In the genomic region with DNA sequence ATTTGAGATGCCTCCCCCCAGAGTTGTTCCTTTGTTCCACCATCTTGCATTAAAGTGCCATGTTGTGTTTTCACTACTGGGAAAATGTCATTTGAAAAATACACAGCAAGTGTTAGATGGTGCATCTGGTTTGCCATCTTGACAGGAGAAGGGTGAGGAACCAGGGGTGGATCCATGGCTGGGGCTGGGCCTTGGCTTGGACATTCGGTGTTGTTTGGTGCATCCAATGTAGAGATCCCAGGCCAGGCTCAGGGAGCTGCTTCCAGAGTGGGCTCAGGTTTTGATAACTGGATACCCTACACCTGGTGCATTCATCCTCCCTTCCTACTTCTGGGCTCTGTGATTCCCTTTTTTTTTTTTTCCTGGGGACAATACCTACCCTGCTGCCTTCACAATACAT, we compare ENCODE assay signal across 17 cellular contexts.
DNase-seq lines count a peak whose midpoint lies in the region; TF ChIP-seq lines count a peak whose summit lies in the region.
"Had no signal": no experiment of that assay in that cellular context is flagged by ENCODE, and none has a peak within 500 bp of the region (broad histone marks: within the 10 kb centered on the region; RNA-seq: fewer than 3 reads in every experiment).

No MANE protein-coding gene starts in this region.

- H3K27me3 Mint-ChIP-seq in glutamatergic neuron (ENCODE audit: unreplicated experiment), result peaks cover 2% of the 10 kb centered on the region
- H3K27me3 Mint-ChIP-seq in activated CD4-positive, alpha-beta T cell treated with anti-CD3 and anti-CD28 coated beads, Interleukin-2, amount 10 ng/mL, durations not matched to agents 7 days and 5 days, result peaks cover 4% of the 10 kb centered on the region

- H2BK12ac ChIP-seq in mesenchymal stem cell (ENCODE audit: low read length in 2 of 2), result no peak overlapping the region

- no peak overlapping the region for H3K18ac ChIP-seq in mesenchymal stem cell (ENCODE audit: low read depth in 1 of 2, low read length in 2 of 2)

- peaks cover 2% of the 10 kb centered on the region for H3K9me3 Mint-ChIP-seq in glutamatergic neuron (ENCODE audit: unreplicated experiment)
- no peaks in the 10 kb centered on the region for H3K9me3 Mint-ChIP-seq in activated CD4-positive, alpha-beta T cell treated with anti-CD3 and anti-CD28 coated beads, Interleukin-2, amount 10 ng/mL, durations not matched to agents 7 days and 5 days
- H3K9me3 Mint-ChIP-seq: CD14-positive monocyte; CD4-positive, CD25-positive, alpha-beta regulatory T cell; CD8-positive, alpha-beta memory T cell had no signal

- no peaks in the 10 kb centered on the region for H3K9me3 ChIP-seq in mesenchymal stem cell (ENCODE audit: control insufficient read depth, low read length)
- H3K9me3 ChIP-seq: BE2C, BLaER1 had no signal

- H2AK5ac ChIP-seq in mesenchymal stem cell (ENCODE audit: low read length, severe bottlenecking), result no peak overlapping the region

- H3K23ac ChIP-seq in mesenchymal stem cell (ENCODE audit: low read length in 2 of 2), result no peak overlapping the region

- no peaks in the 10 kb centered on the region for H3K79me1 ChIP-seq in mesenchymal stem cell (replicated peaks; ENCODE audit: low read length, poor library complexity, severe bottlenecking)

- no peak overlapping the region for H4K8ac ChIP-seq in mesenchymal stem cell (ENCODE audit: low read length)

- H3K4ac ChIP-seq in mesenchymal stem cell (ENCODE audit: low read depth in 1 of 2, low read length in 2 of 2), result no peak overlapping the region

- peaks cover 10% of the 10 kb centered on the region for H3K4me1 Mint-ChIP-seq in glutamatergic neuron (ENCODE audit: low read depth, unreplicated experiment)
- peaks cover 9% of the 10 kb centered on the region for H3K4me1 Mint-ChIP-seq in activated CD4-positive, alpha-beta T cell treated with anti-CD3 and anti-CD28 coated beads, Interleukin-2, amount 10 ng/mL, durations not matched to agents 7 days and 5 days
- H3K4me1 Mint-ChIP-seq: CD14-positive monocyte; CD8-positive, alpha-beta memory T cell had no signal

- no peaks in the 10 kb centered on the region for H3K4me1 ChIP-seq in mesenchymal stem cell (ENCODE audit: control insufficient read depth, insufficient read depth, low read depth, low read length)
- H3K4me1 ChIP-seq: BE2C had no signal

- H3K4me3 Mint-ChIP-seq in glutamatergic neuron (ENCODE audit: unreplicated experiment), result no peak overlapping the region
- no peak overlapping the region for H3K4me3 Mint-ChIP-seq in activated CD4-positive, alpha-beta T cell treated with anti-CD3 and anti-CD28 coated beads, Interleukin-2, amount 10 ng/mL, durations not matched to agents 7 days and 5 days
- H3K4me3 Mint-ChIP-seq: CD14-positive monocyte; CD4-positive, alpha-beta memory T cell; CD8-positive, alpha-beta memory T cell had no signal

- intact Hi-C loops in posterior vena cava (cut with DNase I), result loop anchor here (5.0 to 10.0 kb wide), 2 partner anchors 231 to 554 kb away; no protein-coding TSS in a partner anchor

- H3K27ac ChIP-seq in mesenchymal stem cell (ENCODE audit: low read length, poor library complexity, severe bottlenecking), result no peak overlapping the region
- H3K27ac ChIP-seq: BLaER1 had no signal

- H2BK5ac ChIP-seq in mesenchymal stem cell (ENCODE audit: low read depth, low read length, poor library complexity, severe bottlenecking), result no peak overlapping the region

- peak overlapping the region; percentile 15 for H3K4me2 ChIP-seq in mesenchymal stem cell (ENCODE audit: low read length, poor library complexity, severe bottlenecking)
- H3K4me2 ChIP-seq: BLaER1 had no signal

- POLR2A ChIA-PET in activated CD4-positive, alpha-beta T cell treated with anti-CD3 and anti-CD28 coated beads, Interleukin-2, amount 10 ng/mL, durations not matched to agents 7 days and 5 days (lab: Charles Lee), result no interaction called here

- no peak overlapping the region for H4K91ac ChIP-seq in mesenchymal stem cell (ENCODE audit: low read length)

- no peak for TF ChIP-seq CTCF in glutamatergic neuron (IDR thresholded peaks at IDR 0.05; ENCODE audit: partially characterized antibody, unreplicated experiment)

- WGBS in mesenchymal stem cell, result 92% methylated on average over 1 of the region's 1 CpG

- CTCF ChIA-PET in activated CD4-positive, alpha-beta T cell treated with anti-CD3 and anti-CD28 coated beads, Interleukin-2, amount 10 ng/mL, durations not matched to agents 7 days and 5 days (lab: Charles Lee), result no interaction called here

- DNase-seq in glutamatergic neuron (no peak), mesenchymal stem cell (no peak), posterior vena cava (ENCODE audit: low spot score) (peak; percentile 26), SK-N-DZ (ENCODE audit: low spot score) (no peak)
- no peak for DNase-seq in activated CD4-positive, alpha-beta T cell treated with anti-CD3 and anti-CD28 coated beads, Interleukin-2, amount 10 ng/mL, durations not matched to agents 7 days and 5 days
- DNase-seq: 8988T; ACHN; BE2C; C1 segment of cervical spinal cord; CD4-positive, alpha-beta memory T cell; CD4-positive, CD25-positive, alpha-beta regulatory T cell; CD8-positive, alpha-beta memory T cell; COR-L47; DMS79 treated with DMSO at 0.1 percent for 48 hours; GF-D8 had no signal

- no peak overlapping the region for H3K4me3 ChIP-seq in mesenchymal stem cell (ENCODE audit: insufficient read depth in 1 of 2, low read depth in 1 of 2, low read length in 2 of 2)
- H3K4me3 ChIP-seq: BLaER1 had no signal

- no peak overlapping the region for H2AFZ ChIP-seq in mesenchymal stem cell (ENCODE audit: low read depth, low read length)

- H2BK15ac ChIP-seq in mesenchymal stem cell (ENCODE audit: low read depth, poor library complexity, severe bottlenecking), result no peak overlapping the region

- H3K36me3 ChIP-seq in mesenchymal stem cell (ENCODE audit: control insufficient read depth in 1 of 2, insufficient read depth in 2 of 2, low read depth in 1 of 2, low read length in 2 of 2), result no peaks in the 10 kb centered on the region
- H3K36me3 ChIP-seq: BE2C, BLaER1 had no signal

- peaks cover 8% of the 10 kb centered on the region in 2 experiments for H3K27me3 ChIP-seq in mesenchymal stem cell (ENCODE audit: control insufficient read depth in 1 of 2, insufficient read depth in 1 of 2, low read length in 2 of 2)
- H3K27me3 ChIP-seq: BE2C, BLaER1 had no signal

- H3K9ac ChIP-seq in mesenchymal stem cell (ENCODE audit: low read length), result no peak overlapping the region
- H3K9ac ChIP-seq: BLaER1 had no signal

- H2BK120ac ChIP-seq in mesenchymal stem cell (ENCODE audit: low read depth, low read length), result no peak overlapping the region

- no peak overlapping the region for H3K14ac ChIP-seq in mesenchymal stem cell (ENCODE audit: low read length in 2 of 2)

- no peaks in the 10 kb centered on the region for H3K36me3 Mint-ChIP-seq in glutamatergic neuron (ENCODE audit: unreplicated experiment)
- H3K36me3 Mint-ChIP-seq in activated CD4-positive, alpha-beta T cell treated with anti-CD3 and anti-CD28 coated beads, Interleukin-2, amount 10 ng/mL, durations not matched to agents 7 days and 5 days (ENCODE audit: low read depth), result no peaks in the 10 kb centered on the region
- H3K36me3 Mint-ChIP-seq: CD14-positive monocyte; CD4-positive, alpha-beta memory T cell; CD4-positive, CD25-positive, alpha-beta regulatory T cell; CD8-positive, alpha-beta memory T cell had no signal

- peak overlapping the region; percentile 28 for H3K27ac Mint-ChIP-seq in glutamatergic neuron (ENCODE audit: unreplicated experiment)
- H3K27ac Mint-ChIP-seq in activated CD4-positive, alpha-beta T cell treated with anti-CD3 and anti-CD28 coated beads, Interleukin-2, amount 10 ng/mL, durations not matched to agents 7 days and 5 days, result no peak overlapping the region
- H3K27ac Mint-ChIP-seq: CD14-positive monocyte; CD4-positive, CD25-positive, alpha-beta regulatory T cell; CD8-positive, alpha-beta memory T cell had no signal
